ENCODE assay signal across 9 cellular contexts in the genomic region with DNA sequence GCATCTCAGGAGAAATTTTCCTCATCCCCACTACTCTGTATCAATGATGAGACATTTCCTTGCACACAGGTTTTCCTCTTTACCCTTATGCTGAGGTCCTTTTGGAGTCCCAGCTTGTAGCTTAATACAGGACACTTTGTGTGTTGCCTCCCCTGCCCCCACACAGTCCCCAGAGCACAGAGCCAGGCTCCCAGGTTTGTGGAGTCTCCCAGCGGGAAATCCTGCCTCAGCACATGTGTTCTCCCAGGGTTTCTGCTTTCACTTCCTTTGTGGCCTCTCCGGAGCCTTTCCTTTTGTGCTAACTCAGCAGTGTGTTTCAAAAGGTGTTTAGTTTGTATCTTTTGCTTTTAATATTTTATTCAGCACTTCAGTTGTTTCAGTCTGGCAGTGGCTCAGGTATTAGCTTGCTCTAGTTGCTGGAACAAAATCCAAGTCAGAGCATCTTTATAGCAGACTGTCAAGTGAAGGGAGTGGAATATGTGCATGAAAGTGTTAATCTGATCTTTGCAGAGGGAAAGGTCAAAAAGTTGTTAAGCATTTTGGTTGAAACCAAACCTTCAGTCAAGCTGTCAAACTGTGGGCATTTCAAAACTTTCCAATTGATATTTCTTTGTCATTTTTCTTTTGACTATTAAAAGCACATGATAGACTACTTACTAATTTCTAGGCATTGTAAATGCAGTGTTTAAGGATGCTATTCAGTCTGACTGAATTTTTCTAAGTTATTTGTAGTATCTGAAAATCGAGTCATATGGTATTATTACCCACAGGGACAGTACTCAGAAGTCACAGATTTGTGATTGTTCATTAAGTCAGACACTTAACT. TPM values are rescaled to one million over a fixed set of nuclear protein-coding genes. Genes with fewer than 3 reads are reported as not detected.
DNase-seq lines count a peak whose midpoint lies in the region; FAIRE-seq and TF ChIP-seq lines count a peak whose summit lies in the region.
"Had no signal": no experiment of that assay in that cellular context is flagged by ENCODE, and none has a peak within 500 bp of the region (broad histone marks: within the 10 kb centered on the region; RNA-seq: fewer than 3 reads in every experiment).

No MANE protein-coding gene starts in this region.

- H3K4me1 Mint-ChIP-seq in chondrocyte (ENCODE audit: low read depth) = peaks cover 43% of the 10 kb centered on the region
- H3K4me1 Mint-ChIP-seq in mesothelial cell of epicardium = peaks cover 39% of the 10 kb centered on the region

- peaks cover 4% of the 10 kb centered on the region for H3K36me3 Mint-ChIP-seq in chondrocyte (ENCODE audit: low read depth)
- peaks cover 17% of the 10 kb centered on the region for H3K36me3 Mint-ChIP-seq in mesothelial cell of epicardium

- no peak for FAIRE-seq in RCC 7860 (lab: Jason Lieb, UNC)
- FAIRE-seq in GM12892 (lab: Jason Lieb, UNC) = no peak

- no peak overlapping the region for H3K4me3 Mint-ChIP-seq in chondrocyte (ENCODE audit: unreplicated experiment)
- H3K4me3 Mint-ChIP-seq in mesothelial cell of epicardium = no peak overlapping the region

- no peaks in the 10 kb centered on the region for H3K27me3 Mint-ChIP-seq in chondrocyte (ENCODE audit: low read depth)
- H3K27me3 Mint-ChIP-seq in mesothelial cell of epicardium (ENCODE audit: low read depth) = no peaks in the 10 kb centered on the region

- H3K9me3 Mint-ChIP-seq in chondrocyte (ENCODE audit: low read depth) (peaks cover 6% of the 10 kb centered on the region), mesothelial cell of epicardium (peaks cover 6% of the 10 kb centered on the region)

- peak overlapping the region; percentile 45 for H3K27ac Mint-ChIP-seq in chondrocyte (ENCODE audit: unreplicated experiment)
- peak overlapping the region; percentile 28 for H3K27ac Mint-ChIP-seq in mesothelial cell of epicardium

- DNase-seq in Daoy (ENCODE audit: low read depth) (peak; percentile 52), MV-4-11 (lab: John Stamatoyannopoulos, UW) (peak; percentile 2), chondrocyte (ENCODE audit: low spot score) (no peak), mesothelial cell of epicardium (ENCODE audit: low spot score in 2 of 2, unreplicated experiment in 2 of 2) (no peak), NCI-H526 treated with DMSO at 0.1 percent for 48 hours (lab: John Stamatoyannopoulos, UW) (no peak), RCC 7860 (ENCODE audit: low spot score) (no peak), GM12892 (ENCODE audit: insufficient read length) (no peak), NCI-H1092 treated with DMSO at 0.1 percent for 48 hours (lab: John Stamatoyannopoulos, UW) (no peak)
- DNase-seq: posterior cingulate gyrus had no signal

- TF ChIP-seq CTCF in chondrocyte (IDR thresholded peaks at IDR 0.05) (no peak), mesothelial cell of epicardium (IDR thresholded peaks at IDR 0.05; ENCODE audit: unreplicated experiment) (no peak)

- no peak for TF ChIP-seq POLR2A in GM12892 (IDR thresholded peaks at IDR 0.05; ENCODE audit: low read depth, low read length)

RNA-seq across cellular contexts. Expression of a gene that starts 8.6 kb away (rescaled TPM):
- 47.4 and 50.5 TPM in 2 replicates for total RNA-seq in Daoy (2014; rRNA removed; shearing (Covaris generic))
- total RNA-seq in chondrocyte (31.7 to 47.1 TPM (median 43.9 TPM) in 3 replicates), mesothelial cell of epicardium (22.8 to 24.0 TPM (median 23.1 TPM) in 3 replicates)
- 7.8 TPM for polyA plus RNA-seq in GM12892 (2012; ENCODE audit: missing spikeins)

Comparison
In these comparisons a context has a peak if more than half of its experiments do, and no peak if none do; other contexts are left out.
1. DNase-seq: peak in Daoy (single experiment) and MV-4-11 (single experiment); none in chondrocyte (single experiment), mesothelial cell of epicardium (0 of 2), NCI-H526 treated with DMSO at 0.1 percent for 48 hours (single experiment), RCC 7860 (single experiment), GM12892 (single experiment) and NCI-H1092 treated with DMSO at 0.1 percent for 48 hours (single experiment).